In genomic region chr16:11118479-11118878, GRCh38 we compare ENCODE assay signal across 29 cellular contexts.
A peak's percentile ranks its signal among the peaks of the same experiment; 100 is the strongest.
DNase-seq lines count a peak whose midpoint lies in the region; ATAC-seq and TF ChIP-seq lines count a peak whose summit lies in the region.
"Had no signal": no experiment of that assay in that cellular context is flagged by ENCODE, and none has a peak within 500 bp of the region (broad histone marks: within the 10 kb centered on the region; RNA-seq: fewer than 3 reads in every experiment).

No MANE protein-coding gene starts in this region.

- H3K4me3 Mint-ChIP-seq in activated CD4-positive, alpha-beta T cell treated with anti-CD3 and anti-CD28 coated beads, Interleukin-2, amount 10 ng/mL, durations not matched to agents 24 days and 14 days, result no peak overlapping the region
- H3K4me3 Mint-ChIP-seq in T-helper 17 cell (no peak overlapping the region), chondrocyte (ENCODE audit: unreplicated experiment) (no peak overlapping the region)
- no peak overlapping the region for H3K4me3 Mint-ChIP-seq in stimulated activated naive B cell treated with anti-CD40 and anti-IgM and Interleukin-4, amounts not matched to agents 10 μg/mL and 1 μg/mL and 100 μg/mL, for 72 hours
- H3K4me3 Mint-ChIP-seq: activated CD8-positive, alpha-beta T cell treated with anti-CD3 and anti-CD28 coated beads, Interleukin-2, amount 10 ng/mL, durations not matched to agents 7 days and 5 days; activated naive CD4-positive, alpha-beta T cell treated with anti-CD3 and anti-CD28 coated beads, Interleukin-2, amount 50 U/mL, for 24 hours; activated T-helper 17 cell treated with anti-CD3 and anti-CD28 coated beads, Interleukin-2, amount 50 U/mL, for 72 hours; CD14-positive monocyte; nephron had no signal

- TF ChIP-seq CTCF in chondrocyte (IDR thresholded peaks at IDR 0.05), result no peak

- ATAC-seq in T-helper 17 cell (no peak), HG02763 (IDR thresholded peaks at IDR 0.05; ENCODE audit: unreplicated experiment) (no peak)
- ATAC-seq in stimulated activated naive B cell treated with anti-CD40 and anti-IgM and Interleukin-4, amounts not matched to agents 10 μg/mL and 1 μg/mL and 100 μg/mL, for 72 hours (replicated peaks), result no peak
- ATAC-seq: activated CD8-positive, alpha-beta T cell treated with anti-CD3 and anti-CD28 coated beads, Interleukin-2, amount 10 ng/mL, durations not matched to agents 7 days and 5 days; activated T-helper 17 cell treated with anti-CD3 and anti-CD28 coated beads, Interleukin-2, amount 50 U/mL, for 72 hours; gastrocnemius medialis; Right ventricle myocardium inferior; upper lobe of right lung had no signal

- peaks cover 47% of the 10 kb centered on the region for H3K4me1 Mint-ChIP-seq in activated CD4-positive, alpha-beta T cell treated with anti-CD3 and anti-CD28 coated beads, Interleukin-2, amount 10 ng/mL, durations not matched to agents 24 days and 14 days
- H3K4me1 Mint-ChIP-seq in T-helper 17 cell (peaks cover 26% of the 10 kb centered on the region), chondrocyte (ENCODE audit: low read depth) (peaks cover 37% of the 10 kb centered on the region)
- peaks cover 28 to 49% of the 10 kb centered on the region in 2 donors for H3K4me1 Mint-ChIP-seq in stimulated activated naive B cell treated with anti-CD40 and anti-IgM and Interleukin-4, amounts not matched to agents 10 μg/mL and 1 μg/mL and 100 μg/mL, for 72 hours

- H3K27me3 Mint-ChIP-seq in activated CD4-positive, alpha-beta T cell treated with anti-CD3 and anti-CD28 coated beads, Interleukin-2, amount 10 ng/mL, durations not matched to agents 24 days and 14 days, result no peaks in the 10 kb centered on the region
- no peaks in the 10 kb centered on the region for H3K27me3 Mint-ChIP-seq in T-helper 17 cell
- H3K27me3 Mint-ChIP-seq in chondrocyte (ENCODE audit: low read depth), result no peaks in the 10 kb centered on the region
- H3K27me3 Mint-ChIP-seq in stimulated activated naive B cell treated with anti-CD40 and anti-IgM and Interleukin-4, amounts not matched to agents 10 μg/mL and 1 μg/mL and 100 μg/mL, for 72 hours, result no peaks in the 10 kb centered on the region
- H3K27me3 Mint-ChIP-seq: activated naive CD4-positive, alpha-beta T cell treated with anti-CD3 and anti-CD28 coated beads, Interleukin-2, amount 50 U/mL, for 24 hours; activated T-helper 17 cell treated with anti-CD3 and anti-CD28 coated beads, Interleukin-2, amount 50 U/mL, for 72 hours had no signal

- intact Hi-C loops in activated CD4-positive, alpha-beta T cell treated with anti-CD3 and anti-CD28 coated beads, Interleukin-2, amount 10 ng/mL, durations not matched to agents 24 days and 14 days (cut with micrococcal nuclease), result no loop called here

- no peak for DNase-seq in activated CD4-positive, alpha-beta T cell treated with anti-CD3 and anti-CD28 coated beads, Interleukin-2, amount 10 ng/mL, durations not matched to agents 24 days and 14 days
- DNase-seq in activated CD4-positive, alpha-beta T cell treated with anti-CD3 and anti-CD28 coated beads, Interleukin-2, amount 50 U/mL, for 4 hours, result no peak
- DNase-seq in T-helper 17 cell (no peak), chondrocyte (ENCODE audit: low spot score) (no peak), RKO (ENCODE audit: low spot score) (no peak), NCI-H1417 (lab: John Stamatoyannopoulos, UW) (no peak)
- DNase-seq in stimulated activated naive B cell treated with anti-CD40 and anti-IgM and Interleukin-4, amounts not matched to agents 10 μg/mL and 1 μg/mL and 100 μg/mL, for 72 hours, result no peak
- DNase-seq: 8988T; activated CD8-positive, alpha-beta T cell treated with anti-CD3 and anti-CD28 coated beads, Interleukin-2, amount 10 ng/mL, durations not matched to agents 7 days and 5 days; aorta; DMS79 treated with DMSO at 0.1 percent for 48 hours; dorsolateral prefrontal cortex; gastrocnemius medialis; Karpas-422; NCI-H1436; NCI-H2081; NCI-H2227 treated with DMSO at 0.1 percent for 48 hours; NCI-H526; NK-92 treated with Interleukin-12 subunit alpha and Interleukin-12 subunit beta, amount 100 ng/mL, for 24 hours; sigmoid colon; stimulated activated CD4-positive, alpha-beta T cell treated with anti-CD3 and anti-CD28 coated beads, Interleukin-4, amount 100 ng/mL, for 24 hours; substantia nigra; upper lobe of right lung had no signal

- H3K36me3 Mint-ChIP-seq in activated CD4-positive, alpha-beta T cell treated with anti-CD3 and anti-CD28 coated beads, Interleukin-2, amount 10 ng/mL, durations not matched to agents 24 days and 14 days (ENCODE audit: low read depth), result peaks cover 50% of the 10 kb centered on the region
- peaks cover 7% of the 10 kb centered on the region for H3K36me3 Mint-ChIP-seq in T-helper 17 cell (ENCODE audit: low read depth)
- peaks cover 20% of the 10 kb centered on the region for H3K36me3 Mint-ChIP-seq in chondrocyte (ENCODE audit: low read depth)
- H3K36me3 Mint-ChIP-seq in stimulated activated naive B cell treated with anti-CD40 and anti-IgM and Interleukin-4, amounts not matched to agents 10 μg/mL and 1 μg/mL and 100 μg/mL, for 72 hours, result peaks cover 74 to 75% of the 10 kb centered on the region in 2 donors

- no peaks in the 10 kb centered on the region for H3K9me3 ChIP-seq in T-helper 17 cell (ENCODE audit: control insufficient read depth, low read length, poor library complexity, severe bottlenecking)
- H3K9me3 ChIP-seq: gastrocnemius medialis, sigmoid colon, upper lobe of right lung had no signal

- no peaks in the 10 kb centered on the region for H3K9me3 Mint-ChIP-seq in activated CD4-positive, alpha-beta T cell treated with anti-CD3 and anti-CD28 coated beads, Interleukin-2, amount 10 ng/mL, durations not matched to agents 24 days and 14 days
- H3K9me3 Mint-ChIP-seq in chondrocyte (ENCODE audit: low read depth), result peaks cover 6% of the 10 kb centered on the region
- peaks cover 0 to 4% of the 10 kb centered on the region in 2 donors for H3K9me3 Mint-ChIP-seq in stimulated activated naive B cell treated with anti-CD40 and anti-IgM and Interleukin-4, amounts not matched to agents 10 μg/mL and 1 μg/mL and 100 μg/mL, for 72 hours
- H3K9me3 Mint-ChIP-seq: activated naive CD4-positive, alpha-beta T cell treated with anti-CD3 and anti-CD28 coated beads, Interleukin-2, amount 50 U/mL, for 24 hours; activated T-helper 17 cell treated with anti-CD3 and anti-CD28 coated beads, Interleukin-2, amount 50 U/mL, for 72 hours; CD14-positive monocyte; nephron had no signal

- H3K27ac Mint-ChIP-seq in activated CD4-positive, alpha-beta T cell treated with anti-CD3 and anti-CD28 coated beads, Interleukin-2, amount 10 ng/mL, durations not matched to agents 24 days and 14 days, result peak overlapping the region; percentile 19
- H3K27ac Mint-ChIP-seq in T-helper 17 cell (peak overlapping the region; percentile 41), chondrocyte (ENCODE audit: unreplicated experiment) (peak overlapping the region; percentile 19)
- peak overlapping the region; percentile 37 for H3K27ac Mint-ChIP-seq in stimulated activated naive B cell treated with anti-CD40 and anti-IgM and Interleukin-4, amounts not matched to agents 10 μg/mL and 1 μg/mL and 100 μg/mL, for 72 hours
- H3K27ac Mint-ChIP-seq: activated T-helper 17 cell treated with anti-CD3 and anti-CD28 coated beads, Interleukin-2, amount 50 U/mL, for 72 hours; CD14-positive monocyte; nephron had no signal
